Comparison of ENCODE assay signal across 17 cellular contexts in the genomic region with DNA sequence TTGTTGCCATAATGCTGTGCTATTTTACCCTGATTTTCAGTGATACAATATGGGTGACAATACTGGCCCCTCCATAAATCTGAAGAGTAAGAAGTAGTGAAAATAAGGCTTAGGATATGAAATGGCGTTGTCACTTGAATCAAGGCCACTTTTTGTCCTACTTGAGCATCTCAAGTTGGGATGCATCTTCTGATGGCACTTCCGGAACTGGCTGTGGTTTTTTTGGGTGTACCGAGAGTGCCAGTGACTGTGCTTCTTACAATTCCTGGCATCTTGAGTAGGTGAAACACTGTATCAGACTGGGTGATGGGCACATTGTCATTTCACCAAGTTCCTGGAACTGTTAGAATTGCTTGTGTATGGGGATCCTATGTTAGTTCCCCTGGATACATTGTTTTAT.
"Had no signal": no experiment of that assay in that cellular context is flagged by ENCODE, and none has a peak within 500 bp of the region (broad histone marks: within the 10 kb centered on the region; RNA-seq: fewer than 3 reads in every experiment).

No MANE protein-coding gene starts in this region.

- H3K4me3 ChIP-seq: smooth muscle cell, uterus had no signal

- H3K27ac Mint-ChIP-seq: stimulated activated naive CD8-positive, alpha-beta T cell treated with anti-CD3 and anti-CD28 coated beads, Interleukin-15, amount 100 ng/mL, for 72 hours; T-helper 2 cell treated with Interferon-gamma antibody and Interleukin-4, amounts not matched to agents 5 μg/mL and 100 μg/mL, for 36 hours had no signal

- ATAC-seq: activated CD4-positive, CD25-positive, alpha-beta regulatory T cell treated with anti-CD3 and anti-CD28 coated beads, Interleukin-2, amount 50 U/mL, for 24 hours; left colon; naive thymus-derived CD8-positive, alpha-beta T cell; stimulated activated naive CD8-positive, alpha-beta T cell treated with anti-CD3 and anti-CD28 coated beads, Interleukin-15, amount 100 ng/mL, for 72 hours had no signal

- H3K9me3 ChIP-seq: uterus had no signal

- H3K27me3 Mint-ChIP-seq: brain had no signal

- H3K9ac ChIP-seq: parathyroid adenoma had no signal

- H3K4me3 Mint-ChIP-seq: activated naive CD8-positive, alpha-beta T cell treated with anti-CD3 and anti-CD28 coated beads, Interleukin-2, amount 10 ng/mL, durations not matched to agents 7 days and 5 days; brain; naive thymus-derived CD8-positive, alpha-beta T cell; stimulated activated naive CD8-positive, alpha-beta T cell treated with anti-CD3 and anti-CD28 coated beads, Interleukin-15, amount 100 ng/mL, for 72 hours; T-helper 2 cell treated with Interferon-gamma antibody and Interleukin-4, amounts not matched to agents 5 μg/mL and 100 μg/mL, for 36 hours had no signal

- H3K36me3 ChIP-seq: uterus had no signal

- H3K4me2 ChIP-seq: smooth muscle cell had no signal

- H3K9me3 Mint-ChIP-seq: activated naive CD8-positive, alpha-beta T cell treated with anti-CD3 and anti-CD28 coated beads, Interleukin-2, amount 10 ng/mL, durations not matched to agents 7 days and 5 days; naive thymus-derived CD8-positive, alpha-beta T cell; stimulated activated naive CD8-positive, alpha-beta T cell treated with anti-CD3 and anti-CD28 coated beads, Interleukin-15, amount 100 ng/mL, for 72 hours; T-helper 2 cell treated with Interferon-gamma antibody and Interleukin-4, amounts not matched to agents 5 μg/mL and 100 μg/mL, for 36 hours had no signal

- H2AFZ ChIP-seq: parathyroid adenoma had no signal

- H3K27me3 ChIP-seq: uterus had no signal

- FAIRE-seq: islet of Langerhans had no signal

- DNase-seq: activated CD4-positive, alpha-beta T cell treated with anti-CD3 and anti-CD28 coated beads, Interleukin-2, amount 50 U/mL, for 1 hour; activated naive CD4-positive, alpha-beta T cell; activated naive CD8-positive, alpha-beta T cell treated with anti-CD3 and anti-CD28 coated beads, Interleukin-2, amount 10 ng/mL, durations not matched to agents 7 days and 5 days; activated T-cell treated with anti-CD3 and anti-CD28 coated beads for 4 hours; effector memory CD4-positive, alpha-beta T cell; left colon; naive thymus-derived CD8-positive, alpha-beta T cell; retina; stimulated activated CD4-positive, alpha-beta T cell treated with anti-CD3 and anti-CD28 coated beads, Interleukin-4, amount 100 ng/mL, for 4 hours; stimulated activated naive CD8-positive, alpha-beta T cell treated with anti-CD3 and anti-CD28 coated beads, Interleukin-15, amount 100 ng/mL, for 72 hours; uterus had no signal
